Comparison of ENCODE assay signal across 21 cellular contexts in genomic region chr18:58468191-58468590, GRCh38.
DNase-seq lines count a peak whose midpoint lies in the region; ATAC-seq, FAIRE-seq and TF ChIP-seq lines count a peak whose summit lies in the region.
"Had no signal": no experiment of that assay in that cellular context is flagged by ENCODE, and none has a peak within 500 bp of the region (broad histone marks: within the 10 kb centered on the region; RNA-seq: fewer than 3 reads in every experiment).

No MANE protein-coding gene starts in this region.

- ATAC-seq in RWPE2 (ENCODE audit: low read depth) = peak; percentile 68
- ATAC-seq: CD8-positive, alpha-beta T cell had no signal

- no peaks in the 10 kb centered on the region for H4K20me1 ChIP-seq in mammary epithelial cell (ENCODE audit: insufficient read depth, low read length)
- H4K20me1 ChIP-seq: BLaER1 had no signal

- no peaks in the 10 kb centered on the region for H3K79me2 ChIP-seq in mammary epithelial cell (ENCODE audit: insufficient read depth, low read length)

- no peak for TF ChIP-seq CTCF in RWPE2 (IDR thresholded peaks at IDR 0.05; ENCODE audit: poor library complexity, severe bottlenecking)
- no peak for TF ChIP-seq CTCF in mammary epithelial cell (conservative IDR thresholded peaks at IDR 0.05 in 1 of 2, IDR thresholded peaks at IDR 0.05 in 1 of 2; ENCODE audit: extremely low read depth in 1 of 2, insufficient read depth in 1 of 2, low read depth in 1 of 2, low read length in 2 of 2)
- no peak for TF ChIP-seq CTCF in prostate gland (IDR thresholded peaks at IDR 0.05)
- no peak for TF ChIP-seq CTCF in sigmoid colon (IDR thresholded peaks at IDR 0.05)

- H3K9me3 ChIP-seq in RWPE2 (ENCODE audit: severe bottlenecking) = no peaks in the 10 kb centered on the region
- H3K9me3 ChIP-seq in mammary epithelial cell (replicated peaks; ENCODE audit: insufficient read depth, low read length) = peaks cover 15% of the 10 kb centered on the region
- H3K9me3 ChIP-seq in prostate gland = no peaks in the 10 kb centered on the region
- no peaks in the 10 kb centered on the region for H3K9me3 ChIP-seq in sigmoid colon
- H3K9me3 ChIP-seq: Caco-2, HAP-1 had no signal

- intact Hi-C loops in mammary epithelial cell (cut with micrococcal nuclease) = no loop called here
- intact Hi-C loops in prostate gland (cut with DNase I) = no loop called here
- intact Hi-C loops in sigmoid colon (cut with DNase I) = no loop called here

- H3K36me3 ChIP-seq in RWPE2 (ENCODE audit: low read depth) = no peaks in the 10 kb centered on the region
- no peaks in the 10 kb centered on the region for H3K36me3 ChIP-seq in mammary epithelial cell (ENCODE audit: insufficient read depth, low read length)
- H3K36me3 ChIP-seq in prostate gland = no peaks in the 10 kb centered on the region
- no peaks in the 10 kb centered on the region for H3K36me3 ChIP-seq in sigmoid colon
- H3K36me3 ChIP-seq: BLaER1, HAP-1 had no signal

- no peak overlapping the region for H3K4me3 Mint-ChIP-seq in activated naive CD8-positive, alpha-beta T cell treated with anti-CD3 and anti-CD28 coated beads for 36 hours
- H3K4me3 Mint-ChIP-seq: CD4-positive, CD25-positive, alpha-beta regulatory T cell; CD8-positive, alpha-beta T cell; HFFc6 had no signal

- DNase-seq in RWPE2 (ENCODE audit: low spot score) (no peak), mammary epithelial cell (peak; percentile 61), epithelial cell of prostate (ENCODE audit: low read depth, low spot score) (no peak), prostate gland (ENCODE audit: low spot score) (peak; percentile 57), frontal cortex (ENCODE audit: low spot score in 2 of 2) (no peak), sigmoid colon (no peak), hepatic stellate cell (ENCODE audit: low spot score) (no peak)
- DNase-seq in activated naive CD8-positive, alpha-beta T cell treated with anti-CD3 and anti-CD28 coated beads for 36 hours = no peak
- DNase-seq: Caco-2; CD4-positive, CD25-positive, alpha-beta regulatory T cell; CD8-positive, alpha-beta T cell; DMS153; DND-41; GOT3; HFFc6 had no signal

- H3K4me1 Mint-ChIP-seq in activated naive CD8-positive, alpha-beta T cell treated with anti-CD3 and anti-CD28 coated beads for 36 hours = no peaks in the 10 kb centered on the region
- H3K4me1 Mint-ChIP-seq: CD4-positive, CD25-positive, alpha-beta regulatory T cell had no signal

- peak overlapping the region; percentile 70 for H3K27ac ChIP-seq in RWPE2 (ENCODE audit: poor library complexity, severe bottlenecking)
- H3K27ac ChIP-seq in mammary epithelial cell (ENCODE audit: insufficient read depth, low read depth, low read length) = no peak overlapping the region
- peak overlapping the region; percentile 49 for H3K27ac ChIP-seq in epithelial cell of prostate
- peak overlapping the region in 1 of 2 donors; percentile 22 for H3K27ac ChIP-seq in prostate gland
- H3K27ac ChIP-seq in sigmoid colon = no peak overlapping the region
- H3K27ac ChIP-seq: BLaER1, C4-2B had no signal

- H2AFZ ChIP-seq in mammary epithelial cell (ENCODE audit: low read depth, low read length) = peak overlapping the region; percentile 41

- TF ChIP-seq EP300 in sigmoid colon (IDR thresholded peaks at IDR 0.05) = no peak

- H3K36me3 Mint-ChIP-seq in activated naive CD8-positive, alpha-beta T cell treated with anti-CD3 and anti-CD28 coated beads for 36 hours = peaks cover 1% of the 10 kb centered on the region
- H3K36me3 Mint-ChIP-seq: CD4-positive, CD25-positive, alpha-beta regulatory T cell; CD8-positive, alpha-beta T cell had no signal

- no peak overlapping the region for H3K9ac ChIP-seq in mammary epithelial cell (ENCODE audit: insufficient read depth, low read length)
- H3K9ac ChIP-seq: BLaER1 had no signal

- TF ChIP-seq POLR2A in prostate gland (IDR thresholded peaks at IDR 0.05) (no peak), sigmoid colon (IDR thresholded peaks at IDR 0.05) (no peak)

- H3K27me3 ChIP-seq in RWPE2 (ENCODE audit: insufficient read depth, poor library complexity, severe bottlenecking) (no peaks in the 10 kb centered on the region), mammary epithelial cell (ENCODE audit: insufficient read depth, low read length) (no peaks in the 10 kb centered on the region), prostate gland (replicated peaks; ENCODE audit: insufficient read depth) (no peaks in the 10 kb centered on the region), sigmoid colon (no peaks in the 10 kb centered on the region)
- H3K27me3 ChIP-seq: BLaER1 had no signal

- CTCF ChIA-PET in mammary epithelial cell (lab: Charles Lee; ENCODE audit: low non-redundant PET) = no interaction called here

- no TSS peak for BruUV-seq in mammary epithelial cell (replicated peaks; lab: Mats Ljungman, UMichigan)

- dilution Hi-C loops in mammary epithelial cell (cut with HindIII; ENCODE audit: low sequenced_read_pairs) = no loop called here

- H3K4me2 ChIP-seq in mammary epithelial cell (ENCODE audit: insufficient read depth, low read depth, low read length) = peak overlapping the region; percentile 59
- H3K4me2 ChIP-seq: BLaER1 had no signal

- no peak for FAIRE-seq in frontal cortex (lab: Jason Lieb, UNC)
- FAIRE-seq: G401.6, GM12892, H54 had no signal

- peaks cover 9% of the 10 kb centered on the region for H3K27me3 Mint-ChIP-seq in activated naive CD8-positive, alpha-beta T cell treated with anti-CD3 and anti-CD28 coated beads for 36 hours

- WGBS in mammary epithelial cell (ENCODE audit: low coverage, missing lambda C conversion rate) = 7% methylated on average over 4 of the region's 4 CpGs
- 45% methylated on average over 4 of the region's 4 CpGs for WGBS in prostate gland
- WGBS in sigmoid colon, 2 donors = 73 to 82% methylated on average over 4 of the region's 4 CpGs

- peaks cover 20% of the 10 kb centered on the region for H3K4me1 ChIP-seq in RWPE2 (ENCODE audit: insufficient read depth, poor library complexity, severe bottlenecking)
- H3K4me1 ChIP-seq in mammary epithelial cell (ENCODE audit: insufficient read depth, low read length) = peaks cover 25% of the 10 kb centered on the region
- H3K4me1 ChIP-seq in prostate gland (replicated peaks) = no peaks in the 10 kb centered on the region
- no peaks in the 10 kb centered on the region for H3K4me1 ChIP-seq in sigmoid colon
- H3K4me1 ChIP-seq: BLaER1, Caco-2, HAP-1 had no signal

- in situ Hi-C loops in mammary epithelial cell (cut with MboI; ENCODE audit: low sequenced_read_pairs in 2 of 2) = no loop called here

- no peak overlapping the region for H3K27ac Mint-ChIP-seq in activated naive CD8-positive, alpha-beta T cell treated with anti-CD3 and anti-CD28 coated beads for 36 hours
- H3K27ac Mint-ChIP-seq: CD4-positive, CD25-positive, alpha-beta regulatory T cell; CD8-positive, alpha-beta T cell; HFFc6 had no signal

- H3K9me3 Mint-ChIP-seq in activated naive CD8-positive, alpha-beta T cell treated with anti-CD3 and anti-CD28 coated beads for 36 hours = peaks cover 8% of the 10 kb centered on the region
- H3K9me3 Mint-ChIP-seq: HFFc6 had no signal

- no peak overlapping the region for H3K4me3 ChIP-seq in RWPE2 (ENCODE audit: severe bottlenecking)
- no peak overlapping the region for H3K4me3 ChIP-seq in mammary epithelial cell (replicated peaks in 1 of 3; ENCODE audit: insufficient read depth in 1 of 3, low read depth in 2 of 3, low read length in 3 of 3)
- no peak overlapping the region for H3K4me3 ChIP-seq in prostate gland
- H3K4me3 ChIP-seq in sigmoid colon = no peak overlapping the region
- H3K4me3 ChIP-seq: BLaER1, HAP-1 had no signal

Comparison
In these comparisons a context has a peak if more than half of its experiments do, and no peak if none do; other contexts are left out.
1. DNase-seq: peak in mammary epithelial cell (single experiment) and prostate gland (single experiment); none in RWPE2 (single experiment), epithelial cell of prostate (single experiment), frontal cortex (0 of 2), activated naive CD8-positive, alpha-beta T cell treated with anti-CD3 and anti-CD28 coated beads for 36 hours (single experiment), sigmoid colon (single experiment) and hepatic stellate cell (single experiment).
2. H3K27ac ChIP-seq: peak in RWPE2 (single experiment) and epithelial cell of prostate (single experiment); none in mammary epithelial cell (single experiment) and sigmoid colon (0 of 4).